ENCODE assay signal across 1 cellular context in genomic region chr1:48917901-48918603, GRCh38.
TF ChIP-seq lines count a peak whose summit lies in the region.

No MANE protein-coding gene starts in this region.

TF ChIP-seq in SK-N-SH, 30 proteins besides CTCF, POLR2A, EP300 and RAD21 (continued from another document):
- no peak for TF ChIP-seq ZBTB33 (IDR thresholded peaks at IDR 0.05; ENCODE audit: borderline replicate concordance, low read depth)
- TF ChIP-seq FOSL2 (IDR thresholded peaks at IDR 0.05; ENCODE audit: borderline replicate concordance, low read depth), result no peak
- no peak for TF ChIP-seq EZH2phosphoT487 (IDR thresholded peaks at IDR 0.05; ENCODE audit: borderline replicate concordance, low read depth)
- no peak for TF ChIP-seq USF1 (IDR thresholded peaks at IDR 0.05; ENCODE audit: borderline replicate concordance, low read depth)
- TF ChIP-seq MXI1 (IDR thresholded peaks at IDR 0.05; ENCODE audit: low read depth, low read length), result no peak
- peak; percentile 94 for TF ChIP-seq GATA2 (CRISPR knock-in tag; IDR thresholded peaks at IDR 0.05)
- TF ChIP-seq CHD2 (IDR thresholded peaks at IDR 0.05; ENCODE audit: low read length, partially characterized antibody), result no peak
- peak; percentile 73 for TF ChIP-seq NFIC (IDR thresholded peaks at IDR 0.05; ENCODE audit: borderline replicate concordance)
- peak; percentile 81 for TF ChIP-seq TCF12 (IDR thresholded peaks at IDR 0.05)
- no peak for TF ChIP-seq FOXM1 (IDR thresholded peaks at IDR 0.05; ENCODE audit: low read depth)
- peak; percentile 49 for TF ChIP-seq PBX3 (IDR thresholded peaks at IDR 0.05)
- TF ChIP-seq RXRA (IDR thresholded peaks at IDR 0.05; ENCODE audit: borderline replicate concordance, low read depth), result peak; percentile 82
- no peak; the same call in 1 of the 2 replicates for TF ChIP-seq JUND (IDR thresholded peaks at IDR 0.05)
- no peak for TF ChIP-seq GABPA (IDR thresholded peaks at IDR 0.05; ENCODE audit: low read depth)
- no peak for TF ChIP-seq TAF1 (IDR thresholded peaks at IDR 0.05; ENCODE audit: borderline replicate concordance, low read depth, low read length)
- peak; percentile 21; the same call in 1 of the 2 replicates for TF ChIP-seq POLR2AphosphoS5 (IDR thresholded peaks at IDR 0.05; ENCODE audit: low read depth, low read length)
- no peak for TF ChIP-seq MAX (IDR thresholded peaks at IDR 0.05; ENCODE audit: low read depth)
- no peak for TF ChIP-seq RFX5 (IDR thresholded peaks at IDR 0.05; ENCODE audit: low read length)
- no peak for TF ChIP-seq YY1 (IDR thresholded peaks at IDR 0.05; ENCODE audit: low read depth)
- no peak for TF ChIP-seq MEF2A (IDR thresholded peaks at IDR 0.05; ENCODE audit: borderline replicate concordance, low read depth)
- TF ChIP-seq IRF3 (IDR thresholded peaks at IDR 0.05; ENCODE audit: low read depth, low read length), result no peak
